ENCODE assay signal across 8 cellular contexts in genomic region chr3:190225186-190225692, GRCh38.
DNase-seq lines count a peak whose midpoint lies in the region; ATAC-seq, FAIRE-seq and TF ChIP-seq lines count a peak whose summit lies in the region.

No MANE protein-coding gene starts in this region.

- no peaks in the 10 kb centered on the region for H3K9me3 ChIP-seq in astrocyte (ENCODE audit: insufficient read depth, low read depth, low read length)
- H3K9me3 ChIP-seq in lower lobe of right lung: no peaks in the 10 kb centered on the region
- peaks cover 0 to 2% (median 0%) of the 10 kb centered on the region in 4 donors for H3K9me3 ChIP-seq in sigmoid colon

- intact Hi-C loops in lower lobe of right lung (cut with DNase I): no loop called here
- intact Hi-C loops in sigmoid colon (cut with DNase I): loop anchor here (2.0 to 10.0 kb wide), 2 partner anchors 98 to 200 kb away; partner anchors contain the start of gene CLDN1

- WGBS in sigmoid colon, 2 donors: 2 to 5% methylated on average over 2 of the region's 2 CpGs

- no peak overlapping the region for H3K4me3 Mint-ChIP-seq in astrocyte (ENCODE audit: unreplicated experiment)

- TF ChIP-seq EP300 in sigmoid colon (IDR thresholded peaks at IDR 0.05): no peak

- H3K36me3 Mint-ChIP-seq in astrocyte (ENCODE audit: low read depth, unreplicated experiment): no peaks in the 10 kb centered on the region

- no peak overlapping the region for H3K4me3 ChIP-seq in astrocyte (ENCODE audit: insufficient read depth, low read depth, low read length)
- H3K4me3 ChIP-seq in lower lobe of right lung: no peak overlapping the region
- H3K4me3 ChIP-seq in sigmoid colon: no peak overlapping the region

- peaks cover 5% of the 10 kb centered on the region for H3K4me1 ChIP-seq in astrocyte (ENCODE audit: insufficient read depth, low read length)
- H3K4me1 ChIP-seq in lower lobe of right lung: peaks cover 4% of the 10 kb centered on the region
- H3K4me1 ChIP-seq in sigmoid colon: no peaks in the 10 kb centered on the region

- FAIRE-seq in G401.6 (lab: Jason Lieb, UNC): peak; percentile 60
- FAIRE-seq in astrocyte (lab: Jason Lieb, UNC): no peak

- H3K4me2 ChIP-seq in astrocyte (ENCODE audit: low read length): no peak overlapping the region

- TF ChIP-seq CTCF in astrocyte (IDR thresholded peaks at IDR 0.05; ENCODE audit: insufficient read depth, low read depth, low read length) (peak; percentile 54), lower lobe of right lung (IDR thresholded peaks at IDR 0.05) (peak; percentile 51), sigmoid colon (IDR thresholded peaks at IDR 0.05) (peak in 2 of 4 experiments; percentile 26 to 29)

- H3K27ac Mint-ChIP-seq in astrocyte (ENCODE audit: unreplicated experiment): peak overlapping the region; percentile 8

- peaks cover 5% of the 10 kb centered on the region for H3K9me3 Mint-ChIP-seq in astrocyte (ENCODE audit: unreplicated experiment)

- H2AFZ ChIP-seq in astrocyte (ENCODE audit: low read depth, low read length): no peak overlapping the region

- peak; percentile 7 for DNase-seq in KG1 (lab: John Stamatoyannopoulos, UW)
- DNase-seq in astrocyte (ENCODE audit: low read depth): peak; percentile 4
- DNase-seq in lower lobe of right lung: no peak
- no peak for DNase-seq in sigmoid colon
- DNase-seq in hepatic stellate cell (ENCODE audit: low spot score): no peak
- DNase-seq in stimulated activated CD4-positive, alpha-beta T cell treated with anti-CD3 and anti-CD28 coated beads, Interleukin-2, amount 100 ng/mL, for 24 hours: no peak
- no peak for DNase-seq in HK-2 (ENCODE audit: unreplicated experiment)

- H3K36me3 ChIP-seq in astrocyte (ENCODE audit: insufficient read depth, low read length) (no peaks in the 10 kb centered on the region), lower lobe of right lung (no peaks in the 10 kb centered on the region), sigmoid colon (no peaks in the 10 kb centered on the region)

- peak in 1 of 2 donors; percentile 63 for ATAC-seq in lower lobe of right lung

- H3K79me2 ChIP-seq in astrocyte (ENCODE audit: insufficient read depth, low read length): no peaks in the 10 kb centered on the region

- H4K20me1 ChIP-seq in astrocyte (ENCODE audit: insufficient read depth, low read length): no peaks in the 10 kb centered on the region

- H3K27me3 ChIP-seq in astrocyte (ENCODE audit: insufficient read depth, low read length) (no peaks in the 10 kb centered on the region), lower lobe of right lung (ENCODE audit: low read depth) (no peaks in the 10 kb centered on the region), sigmoid colon (no peaks in the 10 kb centered on the region)

- H3K27ac ChIP-seq in astrocyte (ENCODE audit: low read depth, low read length): no peak overlapping the region
- no peak overlapping the region for H3K27ac ChIP-seq in lower lobe of right lung
- no peak overlapping the region for H3K27ac ChIP-seq in sigmoid colon

- TF ChIP-seq POLR2A in sigmoid colon (IDR thresholded peaks at IDR 0.05): no peak

- H3K27me3 Mint-ChIP-seq in astrocyte (ENCODE audit: low read depth, unreplicated experiment): no peaks in the 10 kb centered on the region

- H3K9ac ChIP-seq in astrocyte (ENCODE audit: low read length): no peak overlapping the region

- peaks cover 7% of the 10 kb centered on the region for H3K4me1 Mint-ChIP-seq in astrocyte (ENCODE audit: low read depth, unreplicated experiment)

Comparison
In these comparisons a context has a peak if more than half of its experiments do, and no peak if none do; other contexts are left out.
1. DNase-seq: peak in KG1 (single experiment) and astrocyte (single experiment); none in lower lobe of right lung (single experiment), sigmoid colon (single experiment), hepatic stellate cell (single experiment), stimulated activated CD4-positive, alpha-beta T cell treated with anti-CD3 and anti-CD28 coated beads, Interleukin-2, amount 100 ng/mL, for 24 hours (0 of 2) and HK-2 (single experiment).